Comparison of ENCODE assay signal across 15 cellular contexts in genomic region chr6:139549561-139550070, GRCh38.
"Had no signal": no experiment of that assay in that cellular context is flagged by ENCODE, and none has a peak within 500 bp of the region (broad histone marks: within the 10 kb centered on the region; RNA-seq: fewer than 3 reads in every experiment).

No MANE protein-coding gene starts in this region.

- H3K4me3 ChIP-seq: body of pancreas, esophagus squamous epithelium, heart right ventricle, lower lobe of right lung, sigmoid colon, upper lobe of right lung had no signal

- H3K9me3 Mint-ChIP-seq: natural killer cell had no signal

- ATAC-seq: activated CD4-positive, CD25-positive, alpha-beta regulatory T cell treated with anti-CD3 and anti-CD28 coated beads, Interleukin-2, amount 50 U/mL, for 24 hours; natural killer cell; upper lobe of right lung had no signal

- FAIRE-seq: frontal cortex had no signal

- H3K36me3 Mint-ChIP-seq: natural killer cell had no signal

- H3K27me3 ChIP-seq: body of pancreas, esophagus squamous epithelium, heart right ventricle, sigmoid colon, upper lobe of right lung had no signal

- H3K9me3 ChIP-seq: esophagus squamous epithelium, heart right ventricle, lower lobe of right lung, sigmoid colon, upper lobe of right lung had no signal

- H3K27ac ChIP-seq: esophagus squamous epithelium, heart right ventricle, lower lobe of right lung, sigmoid colon, upper lobe of right lung had no signal

- H3K36me3 ChIP-seq: esophagus squamous epithelium, heart right ventricle, lower lobe of right lung, sigmoid colon, upper lobe of right lung had no signal

- H3K4me3 Mint-ChIP-seq: natural killer cell had no signal

- DNase-seq: activated naive CD4-positive, alpha-beta T cell treated with anti-CD3 and anti-CD28 coated beads, Interleukin-2, amount 50 U/mL, for 16 hours; dermis blood vessel endothelial cell; esophagus squamous epithelium; heart right ventricle; islet precursor cell; lower lobe of right lung; natural killer cell; sigmoid colon; stimulated activated CD4-positive, alpha-beta T cell treated with anti-CD3 and anti-CD28 coated beads, Interleukin-2, amount 100 ng/mL, for 48 hours; stimulated activated naive CD8-positive, alpha-beta T cell treated with anti-CD3 and anti-CD28 coated beads, Interleukin-15, Interleukin-2, amounts not matched to agents 100 U/mL and 50 U/mL, for 24 hours; upper lobe of right lung had no signal

- H3K27ac Mint-ChIP-seq: natural killer cell, progenitor cell of endocrine pancreas had no signal

- H3K27me3 Mint-ChIP-seq: progenitor cell of endocrine pancreas had no signal
